In the genomic region with DNA sequence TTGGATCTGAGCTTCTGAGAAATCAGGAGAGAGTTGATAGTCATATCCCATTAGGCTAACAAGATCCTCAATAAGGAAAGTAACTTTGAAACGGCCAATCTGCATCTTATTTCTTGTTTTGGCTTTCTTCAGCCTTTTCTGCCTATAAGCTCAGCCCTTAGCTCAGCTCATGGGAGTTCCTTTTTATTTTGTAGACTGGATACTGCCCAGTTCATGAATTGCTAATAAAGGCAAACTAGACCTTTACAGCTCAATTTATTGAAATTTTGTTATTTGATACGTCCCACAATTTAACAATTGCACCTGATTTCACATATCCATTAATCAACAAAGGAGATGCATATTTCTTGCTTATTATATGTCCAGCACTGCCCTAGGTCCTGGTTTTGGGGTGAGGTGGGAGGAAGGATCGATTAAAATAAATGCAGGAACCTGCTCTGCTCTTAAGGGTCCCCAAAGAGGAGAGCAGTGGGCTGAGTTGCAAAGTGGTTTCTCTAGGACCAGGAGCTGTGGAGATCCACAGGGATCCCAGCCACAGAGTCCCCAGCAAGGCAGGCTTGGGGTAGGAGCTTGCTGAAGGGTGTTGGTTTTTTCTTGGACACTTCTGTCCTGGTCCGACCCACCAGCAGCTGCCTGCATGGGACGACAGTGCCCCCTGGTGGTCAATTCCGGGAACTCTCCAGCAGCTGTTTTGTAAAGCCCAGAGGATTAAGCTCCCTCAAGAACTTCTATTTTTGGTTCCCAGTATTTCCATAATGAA, we compare ENCODE assay signal across 8 cellular contexts. TPM values are rescaled to one million over a fixed set of nuclear protein-coding genes. Genes with fewer than 3 reads are reported as not detected.
A peak's percentile ranks its signal among the peaks of the same experiment; 100 is the strongest.
DNase-seq lines count a peak whose midpoint lies in the region; ATAC-seq, FAIRE-seq and TF ChIP-seq lines count a peak whose summit lies in the region.

No MANE protein-coding gene starts in this region.

- peaks cover 7% of the 10 kb centered on the region for H3K27me3 Mint-ChIP-seq in HFFc6 (ENCODE audit: insufficient read depth)

- no peaks in the 10 kb centered on the region for H3K27me3 ChIP-seq in DOHH2 (ENCODE audit: control insufficient read depth, low read length)
- H3K27me3 ChIP-seq in mammary epithelial cell (ENCODE audit: insufficient read depth, low read length): no peaks in the 10 kb centered on the region

- H2AFZ ChIP-seq in mammary epithelial cell (ENCODE audit: low read depth, low read length): no peak overlapping the region

- peak; percentile 98 for TF ChIP-seq CTCF in DOHH2 (IDR thresholded peaks at IDR 0.05; ENCODE audit: low read depth, low read length, poor library complexity, severe bottlenecking)
- peak; percentile 99 for TF ChIP-seq CTCF in HFFc6 (IDR thresholded peaks at IDR 0.05)
- peak; percentile 95 for TF ChIP-seq CTCF in WI38 (IDR thresholded peaks at IDR 0.05; ENCODE audit: low read depth, low read length)
- TF ChIP-seq CTCF in mammary epithelial cell (conservative IDR thresholded peaks at IDR 0.05 in 1 of 2, IDR thresholded peaks at IDR 0.05 in 1 of 2; ENCODE audit: extremely low read depth in 1 of 2, insufficient read depth in 1 of 2, low read depth in 1 of 2, low read length in 2 of 2): peak; percentile 90 to 98
- TF ChIP-seq CTCF in kidney (IDR thresholded peaks at IDR 0.05; ENCODE audit: borderline replicate concordance, extremely low read depth, insufficient read depth): peak; percentile 96

- CTCF ChIA-PET in mammary epithelial cell (lab: Charles Lee; ENCODE audit: low non-redundant PET): interaction anchor here (0.6 to 1.9 kb wide), 11 partner anchors 50 to 775 kb away, joined by 3 to 24 read pairs (median 5); partner anchors contain the start of genes DTL and INTS7

- no TSS peak for BruUV-seq in mammary epithelial cell (replicated peaks; lab: Mats Ljungman, UMichigan)

- H3K4me2 ChIP-seq in DOHH2 (ENCODE audit: low read length) (no peak overlapping the region), mammary epithelial cell (ENCODE audit: insufficient read depth, low read depth, low read length) (no peak overlapping the region)

- H3K9ac ChIP-seq in mammary epithelial cell (ENCODE audit: insufficient read depth, low read length) (no peak overlapping the region), kidney (ENCODE audit: low read length in 2 of 2) (no peak overlapping the region)

- dilution Hi-C loops in mammary epithelial cell (cut with HindIII; ENCODE audit: low sequenced_read_pairs): loop anchor here (25.0 kb wide), 1 partner anchor 532 kb away; no protein-coding TSS in a partner anchor

- H3K36me3 ChIP-seq in DOHH2 (ENCODE audit: control insufficient read depth, low read length) (no peaks in the 10 kb centered on the region), mammary epithelial cell (ENCODE audit: insufficient read depth, low read length) (no peaks in the 10 kb centered on the region), kidney (ENCODE audit: control insufficient read depth in 1 of 2, insufficient read depth in 2 of 2, low read length in 2 of 2) (no peaks in the 10 kb centered on the region)

- DNase-seq in HFFc6 (peak; percentile 71), NCI-H2171 (lab: John Stamatoyannopoulos, UW) (peak; percentile 38), mammary epithelial cell (peak; percentile 37), kidney (peak; percentile 95)
- peak; percentile 58 to 80 for DNase-seq in stimulated activated CD4-positive, alpha-beta T cell treated with anti-CD3 and anti-CD28 coated beads, Interleukin-1b, Interleukin-23, amount 100 ng/mL, for 1 hour (ENCODE audit: low read depth in 2 of 2)

- no peak overlapping the region for H3K27ac ChIP-seq in DOHH2 (ENCODE audit: low read depth, low read length)
- no peak overlapping the region for H3K27ac ChIP-seq in mammary epithelial cell (ENCODE audit: insufficient read depth, low read depth, low read length)
- H3K27ac ChIP-seq in kidney (ENCODE audit: low read depth in 2 of 2, low read length in 2 of 2): no peak overlapping the region

- H3K79me2 ChIP-seq in DOHH2 (ENCODE audit: control insufficient read depth, low read length): no peaks in the 10 kb centered on the region
- H3K79me2 ChIP-seq in mammary epithelial cell (ENCODE audit: insufficient read depth, low read length): no peaks in the 10 kb centered on the region

- H3K4me1 Mint-ChIP-seq in HFFc6 (ENCODE audit: low read depth): peaks cover 11% of the 10 kb centered on the region

- 47% methylated on average over 6 of the region's 6 CpGs for WGBS in mammary epithelial cell (ENCODE audit: low coverage, missing lambda C conversion rate)

- H3K9me3 ChIP-seq in DOHH2 (ENCODE audit: control insufficient read depth, insufficient read depth, low read length) (no peaks in the 10 kb centered on the region), mammary epithelial cell (replicated peaks; ENCODE audit: insufficient read depth, low read length) (no peaks in the 10 kb centered on the region), kidney (ENCODE audit: control insufficient read depth in 1 of 2, low read length in 2 of 2) (no peaks in the 10 kb centered on the region)

- intact Hi-C loops in mammary epithelial cell (cut with micrococcal nuclease) (loop anchor here (1.0 to 5.0 kb wide), 7 partner anchors 87 to 758 kb away; partner anchors contain the start of genes DTL, FLVCR1 and INTS7), kidney (cut with DNase I) (loop anchor here (10.0 kb wide), 1 partner anchor 391 kb away; no protein-coding TSS in a partner anchor)

- no peak overlapping the region for H3K4me3 ChIP-seq in DOHH2 (ENCODE audit: low read length)
- H3K4me3 ChIP-seq in WI38 (ENCODE audit: low read depth, low read length): no peak overlapping the region
- H3K4me3 ChIP-seq in mammary epithelial cell (replicated peaks in 1 of 3; ENCODE audit: insufficient read depth in 1 of 3, low read depth in 2 of 3, low read length in 3 of 3): no peak overlapping the region
- no peak overlapping the region for H3K4me3 ChIP-seq in kidney (ENCODE audit: low read length in 2 of 2)

- no peaks in the 10 kb centered on the region for H3K9me2 ChIP-seq in DOHH2 (replicated peaks; ENCODE audit: control insufficient read depth, low read length)

- H3K4me3 Mint-ChIP-seq in HFFc6: no peak overlapping the region

- FAIRE-seq in kidney (lab: Jason Lieb, UNC): no peak

- H3F3A ChIP-seq in DOHH2 (ENCODE audit: control insufficient read depth, insufficient read depth): no peaks in the 10 kb centered on the region

- ATAC-seq in GM21576 (IDR thresholded peaks at IDR 0.05; ENCODE audit: unreplicated experiment): no peak

- in situ Hi-C loops in mammary epithelial cell (cut with MboI; ENCODE audit: low sequenced_read_pairs in 2 of 2): loop anchor here (5.0 to 25.0 kb wide), 4 partner anchors 307 to 532 kb away; no protein-coding TSS in a partner anchor

- no peaks in the 10 kb centered on the region for H4K20me1 ChIP-seq in DOHH2 (ENCODE audit: control insufficient read depth, insufficient read depth, low read depth, low read length)
- no peaks in the 10 kb centered on the region for H4K20me1 ChIP-seq in mammary epithelial cell (ENCODE audit: insufficient read depth, low read length)

- H3K9me3 Mint-ChIP-seq in HFFc6: peaks cover 6% of the 10 kb centered on the region; the same call in 1 of the 2 replicates

- no peaks in the 10 kb centered on the region for H3K36me3 Mint-ChIP-seq in HFFc6 (ENCODE audit: low read depth)

- H3K4me1 ChIP-seq in DOHH2 (ENCODE audit: control insufficient read depth, low read length) (peaks cover 7% of the 10 kb centered on the region; the same call in 1 of the 2 replicates), mammary epithelial cell (ENCODE audit: insufficient read depth, low read length) (no peaks in the 10 kb centered on the region), kidney (ENCODE audit: control insufficient read depth in 1 of 2, insufficient read depth in 1 of 2, low read depth in 1 of 2, low read length in 2 of 2) (peaks cover 0 to 2% of the 10 kb centered on the region in 2 donors)

- H3K27ac Mint-ChIP-seq in HFFc6: no peak overlapping the region

RNA-seq across cellular contexts. Expression of gene NENF, which starts 22.9 kb away (rescaled TPM):
- total RNA-seq in HFFc6 (2021; fragmentation: NEBNext Ultra II Directional; extraction: Animal tissue kit (Norgen Biotek cat#: 25700)): 10 to 100 TPM; 43.7 to 47.7 (median 46.3) TPM
- total RNA-seq in mammary epithelial cell: 10 to 100 TPM; 35.5 to 46.2 TPM
- polyA plus RNA-seq in mammary epithelial cell: 37.5 TPM
- 8.3 TPM for polyA minus RNA-seq in mammary epithelial cell
- total RNA-seq in kidney: 63.0 TPM
- polyA plus RNA-seq in kidney (ENCODE audit: insufficient read depth, low read depth, low replicate concordance): 210 TPM

RNA-seq across cellular contexts. Expression of gene PACC1, which starts 40.9 kb away (rescaled TPM):
- total RNA-seq in HFFc6 (2021; fragmentation: NEBNext Ultra II Directional; extraction: Animal tissue kit (Norgen Biotek cat#: 25700)): 1 to 10 TPM; 6.9 to 7.6 (median 7.4) TPM
- total RNA-seq in mammary epithelial cell: 10 to 100 TPM; 10.2 to 10.7 TPM
- 9.8 TPM for polyA plus RNA-seq in mammary epithelial cell
- polyA minus RNA-seq in mammary epithelial cell: 8.5 TPM
- 8.7 TPM for total RNA-seq in kidney
- 13.7 TPM for polyA plus RNA-seq in kidney (ENCODE audit: insufficient read depth, low read depth, low replicate concordance)

Comparison
In these comparisons a context has a peak if more than half of its experiments do, and no peak if none do; other contexts are left out.
1. DNase-seq: peak in every context shown above with its lines; median percentile 95 in kidney; 71 in HFFc6; 69 in stimulated activated CD4-positive, alpha-beta T cell treated with anti-CD3 and anti-CD28 coated beads, Interleukin-1b, Interleukin-23, amount 100 ng/mL, for 1 hour; 38 in NCI-H2171; 37 in mammary epithelial cell.